In the genomic region with DNA sequence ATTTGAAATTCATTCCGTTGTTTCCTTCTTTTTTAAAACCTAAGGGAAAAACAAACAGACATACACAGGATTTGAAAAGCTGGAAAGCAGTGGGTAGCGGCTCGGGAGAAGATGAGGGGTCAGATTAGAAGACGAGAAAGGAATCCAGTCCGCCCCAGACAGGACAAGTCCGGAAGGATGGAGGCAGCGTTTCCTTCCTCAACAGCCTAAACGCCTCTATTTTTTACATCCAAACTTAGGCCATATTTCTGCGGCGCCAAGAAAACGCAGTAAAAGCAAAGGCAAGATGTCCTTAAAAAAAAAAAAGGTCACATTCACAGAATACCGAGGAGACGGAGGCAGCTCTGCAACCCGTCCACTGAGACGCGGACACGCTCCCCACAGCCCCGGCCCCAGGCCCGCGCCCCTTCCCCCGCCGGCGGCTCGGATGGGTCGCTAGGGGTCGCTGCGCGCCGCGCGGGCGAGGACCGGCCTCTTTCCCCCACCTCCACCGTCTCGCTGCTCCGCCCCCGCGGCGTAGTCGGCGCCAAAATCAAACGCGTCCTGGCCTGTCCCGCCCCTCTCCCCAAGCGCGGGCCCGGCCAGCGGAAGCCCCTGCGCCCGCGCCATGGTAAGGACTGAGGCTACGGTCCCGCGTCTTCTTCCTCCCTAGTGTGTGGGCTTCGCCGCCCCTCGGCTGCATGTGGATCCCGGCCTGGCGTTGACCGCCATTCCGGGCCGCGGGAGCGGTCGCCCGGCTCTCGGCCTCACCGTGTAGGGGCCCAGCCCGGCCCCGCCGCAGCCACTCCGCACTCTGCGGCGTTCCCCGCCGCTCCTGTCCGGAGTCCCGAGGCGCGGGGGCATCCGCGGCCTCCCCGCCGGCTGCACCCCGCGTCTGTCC, we compare ENCODE assay signal across 8 cellular contexts. TPM values are rescaled to one million over a fixed set of nuclear protein-coding genes. Genes with fewer than 3 reads are reported as not detected.
DNase-seq lines count a peak whose midpoint lies in the region; ATAC-seq and TF ChIP-seq lines count a peak whose summit lies in the region.

A gene with protein sequence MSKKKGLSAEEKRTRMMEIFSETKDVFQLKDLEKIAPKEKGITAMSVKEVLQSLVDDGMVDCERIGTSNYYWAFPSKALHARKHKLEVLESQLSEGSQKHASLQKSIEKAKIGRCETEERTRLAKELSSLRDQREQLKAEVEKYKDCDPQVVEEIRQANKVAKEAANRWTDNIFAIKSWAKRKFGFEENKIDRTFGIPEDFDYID (plus strand): TSS at position 558 of the 880 bp plus-strand sequence. CDS start 50 bp downstream, at position 608.

- H3K4me1 ChIP-seq in mucosa of descending colon (ENCODE audit: low read depth) = peaks cover 3% of the 10 kb centered on the region

- peak; percentile 86 for TF ChIP-seq CTCF in mucosa of descending colon (IDR thresholded peaks at IDR 0.05)

- peak within 1 kb of the TSS; percentile 54 for H3K4me3 ChIP-seq in mucosa of descending colon

- DNase-seq in DMS153 treated with DMSO at 0.1 percent for 48 hours (lab: John Stamatoyannopoulos, UW; ENCODE audit: unreplicated experiment) (peak; percentile 40), HuH-7.5 (ENCODE audit: low spot score) (peak; percentile 53), OCI-M1 (lab: John Stamatoyannopoulos, UW) (peak; percentile 95), activated T-cell treated with anti-CD3 and anti-CD28 coated beads for 1 hour (ENCODE audit: low read depth) (peak; percentile 89), epithelial cell of prostate (ENCODE audit: low read depth, low spot score) (peak; percentile 8), mucosa of descending colon (peak; percentile 89 to 91 (median 90))
- peak; percentile 85 for DNase-seq in stimulated activated CD8-positive, alpha-beta memory T cell treated with anti-CD3 and anti-CD28 coated beads, Interleukin-4, amount 100 ng/mL, for 24 hours (ENCODE audit: low read depth)

- no peaks in the 10 kb centered on the region for H3K36me3 ChIP-seq in mucosa of descending colon (ENCODE audit: low read depth)

- H3K9me3 ChIP-seq in mucosa of descending colon = no peaks in the 10 kb centered on the region

- no peak within 1 kb of the TSS for H3K27ac ChIP-seq in epithelial cell of prostate

- ATAC-seq in GM21526 (IDR thresholded peaks at IDR 0.05; ENCODE audit: low FRiP score, unreplicated experiment) = peak; percentile 64
- peak; percentile 93 for ATAC-seq in mucosa of descending colon

- intact Hi-C loops in mucosa of descending colon (cut with DNase I, micrococcal nuclease) = loop anchor here (5.0 to 10.0 kb wide), 2 partner anchors 230 to 233 kb away; no protein-coding TSS in a partner anchor

RNA-seq across cellular contexts. Expression of the gene that starts here (rescaled TPM):
- 1 to 10 TPM; 1.4 to 5.3 (median 1.6) TPM for total RNA-seq in mucosa of descending colon

Comparison
In these comparisons a context has a peak if more than half of its experiments do, and no peak if none do; other contexts are left out.
1. DNase-seq: peak in every context shown above with its lines; median percentile 95 in OCI-M1; 90 in mucosa of descending colon; 89 in activated T-cell treated with anti-CD3 and anti-CD28 coated beads for 1 hour; 85 in stimulated activated CD8-positive, alpha-beta memory T cell treated with anti-CD3 and anti-CD28 coated beads, Interleukin-4, amount 100 ng/mL, for 24 hours; 53 in HuH-7.5; 40 in DMS153 treated with DMSO at 0.1 percent for 48 hours; 8 in epithelial cell of prostate.